ENCODE assay signal across 12 cellular contexts in the genomic region with DNA sequence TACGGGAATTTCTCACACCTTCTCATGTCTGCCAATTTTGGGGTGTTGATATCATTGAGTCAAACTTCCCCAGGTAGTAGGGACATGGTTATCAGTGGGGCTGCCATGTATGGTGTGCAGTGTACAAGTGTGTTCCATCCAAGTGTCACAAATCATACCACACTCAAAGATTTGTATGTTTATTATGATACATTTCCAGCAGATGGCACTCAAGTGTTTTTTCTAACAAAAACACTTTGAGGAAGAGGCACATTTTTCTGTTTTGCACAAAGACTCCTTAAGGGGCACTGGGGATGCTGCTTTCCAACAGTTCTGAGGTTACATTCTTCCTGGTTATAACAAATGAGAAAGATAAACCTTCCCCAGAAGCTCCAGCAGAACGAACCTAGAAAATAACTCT.
DNase-seq lines count a peak whose midpoint lies in the region; ATAC-seq and TF ChIP-seq lines count a peak whose summit lies in the region.
"Had no signal": no experiment of that assay in that cellular context is flagged by ENCODE, and none has a peak within 500 bp of the region (broad histone marks: within the 10 kb centered on the region; RNA-seq: fewer than 3 reads in every experiment).

No MANE protein-coding gene starts in this region.

- H3K4me1 Mint-ChIP-seq in activated T-cell treated with anti-CD3 and anti-CD28 coated beads, Interleukin-2, amount 50 U/mL, for 24 hours (ENCODE audit: low read depth) = no peaks in the 10 kb centered on the region
- H3K4me1 Mint-ChIP-seq: immature natural killer cell had no signal

- H2AFZ ChIP-seq in DND-41 (ENCODE audit: low read depth, low read length) = no peak overlapping the region

- H3K79me2 ChIP-seq in DND-41 (ENCODE audit: insufficient read depth, low read length) = no peaks in the 10 kb centered on the region

- peaks cover 4% of the 10 kb centered on the region for H3K27me3 Mint-ChIP-seq in activated T-cell treated with anti-CD3 and anti-CD28 coated beads, Interleukin-2, amount 50 U/mL, for 24 hours

- no peak for ATAC-seq in DND-41 (ENCODE audit: insufficient read depth, low read depth)
- ATAC-seq: esophagus mucosa had no signal

- H3K4me2 ChIP-seq in DND-41 (ENCODE audit: insufficient read depth, low read length) = no peak overlapping the region

- no peak overlapping the region for H3K27ac Mint-ChIP-seq in activated T-cell treated with anti-CD3 and anti-CD28 coated beads, Interleukin-2, amount 50 U/mL, for 24 hours
- H3K27ac Mint-ChIP-seq: immature natural killer cell had no signal

- no peak overlapping the region for H3K4me3 ChIP-seq in DND-41 (ENCODE audit: low read depth in 1 of 2, low read length in 2 of 2)

- DNase-seq in DND-41 (no peak), GM20000 (ENCODE audit: low spot score) (peak; percentile 8), OCI-M1 (lab: John Stamatoyannopoulos, UW) (peak; percentile 83), germinal center (ENCODE audit: low spot score) (peak; percentile 2), NCI-H774 (lab: John Stamatoyannopoulos, UW) (no peak), islet precursor cell (no peak), H4 (ENCODE audit: low spot score) (no peak)
- DNase-seq in activated T-cell treated with anti-CD3 and anti-CD28 coated beads, Interleukin-2, amount 50 U/mL, for 24 hours = no peak
- DNase-seq: activated T-cell treated with anti-CD3 and anti-CD28 coated beads, Interleukin-2, amount 50 U/mL, for 48 hours; immature natural killer cell; NK-92 treated with Interleukin-12 subunit alpha and Interleukin-12 subunit beta, amount 100 ng/mL, for 24 hours had no signal

- H3K4me3 Mint-ChIP-seq in activated T-cell treated with anti-CD3 and anti-CD28 coated beads, Interleukin-2, amount 50 U/mL, for 24 hours = no peak overlapping the region
- H3K4me3 Mint-ChIP-seq: immature natural killer cell had no signal

- TF ChIP-seq CTCF in DND-41 (IDR thresholded peaks at IDR 0.05; ENCODE audit: borderline replicate concordance, extremely low read depth, low read length, poor library complexity, severe bottlenecking) (peak; percentile 12), GM20000 (IDR thresholded peaks at IDR 0.05; ENCODE audit: extremely low read depth, missing control alignments) (no peak)

- no peaks in the 10 kb centered on the region for H3K9me3 ChIP-seq in DND-41 (ENCODE audit: insufficient read depth, low read length, severe bottlenecking)

- H3K36me3 Mint-ChIP-seq in activated T-cell treated with anti-CD3 and anti-CD28 coated beads, Interleukin-2, amount 50 U/mL, for 24 hours (ENCODE audit: low read depth) = no peaks in the 10 kb centered on the region
- H3K36me3 Mint-ChIP-seq: immature natural killer cell had no signal

- H3K9ac ChIP-seq in DND-41 (ENCODE audit: low read depth, low read length) = no peak overlapping the region

- no peaks in the 10 kb centered on the region for H3K36me3 ChIP-seq in DND-41 (ENCODE audit: insufficient read depth, low read length)

- H3K27ac ChIP-seq in DND-41 (ENCODE audit: low read length) = no peak overlapping the region

- H3K9me3 Mint-ChIP-seq in activated T-cell treated with anti-CD3 and anti-CD28 coated beads, Interleukin-2, amount 50 U/mL, for 24 hours = no peaks in the 10 kb centered on the region

- H3K27me3 ChIP-seq in DND-41 (ENCODE audit: insufficient read depth, low read length, poor library complexity) = no peaks in the 10 kb centered on the region

- no peaks in the 10 kb centered on the region for H4K20me1 ChIP-seq in DND-41 (ENCODE audit: insufficient read depth, low read length)

- no peaks in the 10 kb centered on the region for H3K4me1 ChIP-seq in DND-41 (ENCODE audit: insufficient read depth, low read length)

Comparison
In these comparisons a context has a peak if more than half of its experiments do, and no peak if none do; other contexts are left out.
1. DNase-seq: peak in GM20000 (single experiment), OCI-M1 (single experiment) and germinal center (single experiment); none in DND-41 (single experiment), NCI-H774 (single experiment), islet precursor cell (single experiment), activated T-cell treated with anti-CD3 and anti-CD28 coated beads, Interleukin-2, amount 50 U/mL, for 24 hours (single experiment) and H4 (single experiment).